In the genomic region with DNA sequence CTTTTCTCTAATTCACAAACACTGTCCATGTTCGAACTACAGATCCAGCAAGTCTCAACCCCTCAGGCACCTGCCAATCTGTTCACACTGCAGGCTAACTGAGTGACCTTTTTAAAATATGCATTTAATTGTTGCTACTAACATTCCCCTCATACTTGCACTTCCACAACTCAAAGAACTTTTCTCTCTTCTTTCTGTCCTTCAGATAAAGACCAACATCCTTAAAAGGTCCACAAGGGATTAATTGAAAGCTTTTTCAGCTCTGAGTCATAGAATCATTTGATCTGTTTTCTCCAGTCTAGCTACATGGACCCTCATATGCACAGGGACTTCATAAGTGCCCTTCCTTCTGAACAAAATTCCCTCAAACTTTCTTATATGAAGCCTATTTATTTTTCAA, we compare ENCODE assay signal across 18 cellular contexts.
"Had no signal": no experiment of that assay in that cellular context is flagged by ENCODE, and none has a peak within 500 bp of the region (broad histone marks: within the 10 kb centered on the region; RNA-seq: fewer than 3 reads in every experiment).

No MANE protein-coding gene starts in this region.

- DNase-seq: hypothalamus; immature natural killer cell; left ventricle myocardium inferior; naive thymus-derived CD8-positive, alpha-beta T cell; occipital lobe; ovary; right cardiac atrium; stimulated activated CD4-positive, alpha-beta T cell treated with anti-CD3 and anti-CD28 coated beads, Interleukin-12 subunit alpha, Interleukin-12 subunit beta, amount 100 ng/mL, for 4 hours; stimulated activated CD4-positive, alpha-beta T cell treated with anti-CD3 and anti-CD28 coated beads, Interleukin-4, amount 100 ng/mL, for 24 hours; stimulated activated naive CD4-positive, alpha-beta T cell; tibial artery; trophoblast cell; upper lobe of right lung had no signal

- H3K9me3 ChIP-seq: left ventricle myocardium inferior, neutrophil, ovary, suprapubic skin, thoracic aorta, tibial artery, upper lobe of right lung had no signal

- H3K27ac ChIP-seq: left ventricle myocardium inferior, neutrophil, ovary, skin epidermis, suprapubic skin, thoracic aorta, tibial artery, upper lobe of right lung had no signal

- H3K36me3 ChIP-seq: left ventricle myocardium inferior, neutrophil, ovary, suprapubic skin, thoracic aorta, tibial artery, upper lobe of right lung had no signal

- H3K4me1 ChIP-seq: left ventricle myocardium inferior, suprapubic skin, tibial artery, upper lobe of right lung had no signal

- H3K4me3 ChIP-seq: left ventricle myocardium inferior, lung, ovary, skin epidermis, suprapubic skin, thoracic aorta, tibial artery, upper lobe of right lung had no signal

- H3K27me3 ChIP-seq: neutrophil, ovary, suprapubic skin, tibial artery, upper lobe of right lung had no signal
